ENCODE assay signal across 9 cellular contexts in genomic region chr17:15340966-15341365, GRCh38. TPM values are rescaled to one million over a fixed set of nuclear protein-coding genes. Genes with fewer than 3 reads are reported as not detected.
DNase-seq lines count a peak whose midpoint lies in the region; TF ChIP-seq lines count a peak whose summit lies in the region.
"Had no signal": no experiment of that assay in that cellular context is flagged by ENCODE, and none has a peak within 500 bp of the region (broad histone marks: within the 10 kb centered on the region; RNA-seq: fewer than 3 reads in every experiment).

No MANE protein-coding gene starts in this region.

- H2BK15ac ChIP-seq in mesendoderm (replicated peaks; ENCODE audit: low read depth), result no peak overlapping the region

- no peaks in the 10 kb centered on the region for H3K9me3 ChIP-seq in tibial nerve

- no peak overlapping the region for H3K23ac ChIP-seq in mesendoderm (ENCODE audit: low read length)

- H3K4me3 ChIP-seq in coronary artery, result peak overlapping the region; percentile 71
- H3K4me3 ChIP-seq in mesendoderm (ENCODE audit: low read length), result peak overlapping the region; percentile 62
- peak overlapping the region; percentile 45 to 67 (median 56) for H3K4me3 ChIP-seq in tibial nerve

- H3K27ac Mint-ChIP-seq in T-helper 2 cell treated with Interferon-gamma antibody and Interleukin-4, amounts not matched to agents 5 μg/mL and 100 μg/mL, for 36 hours, result no peak overlapping the region

- H3K27ac ChIP-seq in coronary artery, result no peak overlapping the region
- H3K27ac ChIP-seq in mesendoderm (ENCODE audit: low read depth, low read length), result no peak overlapping the region
- H3K27ac ChIP-seq in tibial nerve, result peak overlapping the region; percentile 30 to 73 (median 39)

- peak overlapping the region; percentile 96 for H3K4me2 ChIP-seq in mesendoderm (ENCODE audit: low read length)

- H3K79me2 ChIP-seq in mesendoderm (ENCODE audit: control insufficient read depth, insufficient read depth, low read length), result no peaks in the 10 kb centered on the region

- no peak overlapping the region for H3K18ac ChIP-seq in mesendoderm (ENCODE audit: low read length)

- H2AK5ac ChIP-seq in mesendoderm (ENCODE audit: low read length), result no peak overlapping the region

- H3K36me3 ChIP-seq in mesendoderm (ENCODE audit: control insufficient read depth, insufficient read depth, low read length) (no peaks in the 10 kb centered on the region), tibial nerve (no peaks in the 10 kb centered on the region)

- H3K4me1 ChIP-seq in mesendoderm (ENCODE audit: control insufficient read depth, low read depth, low read length) (no peaks in the 10 kb centered on the region), tibial nerve (peaks cover 0 to 13% (median 0%) of the 10 kb centered on the region in 4 donors)

- peaks cover 52% of the 10 kb centered on the region for H3K27me3 Mint-ChIP-seq in T-helper 2 cell treated with Interferon-gamma antibody and Interleukin-4, amounts not matched to agents 5 μg/mL and 100 μg/mL, for 36 hours (ENCODE audit: low read depth)

- no peak for TF ChIP-seq EP300 in tibial nerve (IDR thresholded peaks at IDR 0.05)

- H3K79me1 ChIP-seq in mesendoderm (ENCODE audit: low read length), result no peaks in the 10 kb centered on the region

- H2BK120ac ChIP-seq in mesendoderm (ENCODE audit: low read depth, low read length), result no peak overlapping the region

- peak overlapping the region; percentile 13 for H3K4me3 Mint-ChIP-seq in T-helper 2 cell treated with Interferon-gamma antibody and Interleukin-4, amounts not matched to agents 5 μg/mL and 100 μg/mL, for 36 hours

- no peaks in the 10 kb centered on the region for H3K27me3 ChIP-seq in mesendoderm (ENCODE audit: insufficient read depth, low read length, poor library complexity)
- H3K27me3 ChIP-seq in tibial nerve, result peaks cover 0 to 13% of the 10 kb centered on the region in 2 donors

- no peak for TF ChIP-seq POLR2A in tibial nerve (IDR thresholded peaks at IDR 0.05)

- H3K4me1 Mint-ChIP-seq in T-helper 2 cell treated with Interferon-gamma antibody and Interleukin-4, amounts not matched to agents 5 μg/mL and 100 μg/mL, for 36 hours (ENCODE audit: low read depth), result peaks cover 4% of the 10 kb centered on the region

- H4K8ac ChIP-seq in mesendoderm (ENCODE audit: low read depth, low read length), result no peak overlapping the region

- no peaks in the 10 kb centered on the region for H3K36me3 Mint-ChIP-seq in T-helper 2 cell treated with Interferon-gamma antibody and Interleukin-4, amounts not matched to agents 5 μg/mL and 100 μg/mL, for 36 hours (ENCODE audit: low read depth)

- TF ChIP-seq CTCF in coronary artery (IDR thresholded peaks at IDR 0.05) (no peak), tibial nerve (IDR thresholded peaks at IDR 0.05) (no peak)

- peaks cover 2% of the 10 kb centered on the region for H3K9me3 Mint-ChIP-seq in T-helper 2 cell treated with Interferon-gamma antibody and Interleukin-4, amounts not matched to agents 5 μg/mL and 100 μg/mL, for 36 hours

- H4K5ac ChIP-seq in mesendoderm (ENCODE audit: low read length), result no peak overlapping the region

- no peak overlapping the region for H2BK5ac ChIP-seq in mesendoderm (ENCODE audit: low read length)

- DNase-seq in T-helper 2 cell treated with Interferon-gamma antibody and Interleukin-4, amounts not matched to agents 5 μg/mL and 100 μg/mL, for 36 hours (ENCODE audit: low spot score), result no peak
- no peak for DNase-seq in T-helper 2 cell
- DNase-seq in coronary artery (ENCODE audit: low spot score), result no peak
- peak; percentile 27 for DNase-seq in mesendoderm
- DNase-seq in tibial nerve (ENCODE audit: low spot score in 2 of 2), result no peak
- no peak for DNase-seq in AG20443 (ENCODE audit: low spot score)
- DNase-seq in NCI-H2196 (lab: John Stamatoyannopoulos, UW; ENCODE audit: unreplicated experiment), result no peak
- DNase-seq in COLO829 (ENCODE audit: low spot score), result no peak
- DNase-seq: NCI-H187 had no signal

- no peak overlapping the region for H3K4ac ChIP-seq in mesendoderm (ENCODE audit: low read depth, low read length)

- peak overlapping the region; percentile 74 for H3K56ac ChIP-seq in mesendoderm (ENCODE audit: low read length)

- WGBS in mesendoderm (ENCODE audit: extremely low coverage, insufficient coverage, low lambda C conversion rate), result no CpG with 5 or more reads among the region's 19 CpGs
- WGBS in tibial nerve, 2 donors, result 7 to 9% methylated on average over 19 of the region's 19 CpGs

- peak overlapping the region; percentile 49 for H3K9ac ChIP-seq in mesendoderm (ENCODE audit: low read length)

RNA-seq across cellular contexts. Expression of gene TEKT3, which starts 0.4 kb away (rescaled TPM):
- polyA plus RNA-seq in mesendoderm (2013, experiment 1 of 2), result 0.55 TPM
- 0.55 TPM for polyA plus RNA-seq in mesendoderm (2013, experiment 2 of 2)
- total RNA-seq in tibial nerve, result 1 to 10 TPM in 2 of 4 donors, under 1 TPM in 2; 0.20 to 3.7 (median 1.0) TPM

Comparison
In these comparisons a context has a peak if more than half of its experiments do, and no peak if none do; other contexts are left out.
1. H3K27ac ChIP-seq: peak in tibial nerve (4 of 4); none in coronary artery (0 of 2) and mesendoderm (single experiment).
2. Peak in every context shown above with its lines, with median percentiles within 50 percentile points of each other: H3K4me3 ChIP-seq.